Comparison of ENCODE assay signal across 1 cellular context in genomic region chr11:60855726-60856633, GRCh38.
TF ChIP-seq lines count a peak whose summit lies in the region.

Gene PTGDR2 (minus strand): TSS chr11:60855950. CDS start chr11:60853722, 2,228 bp downstream.

TF ChIP-seq in GM23338, 12 proteins besides CTCF, POLR2A, EP300 and RAD21:
- TF ChIP-seq REST (IDR thresholded peaks at IDR 0.05; ENCODE audit: unreplicated experiment) (no peak), EZH2 (IDR thresholded peaks at IDR 0.05; ENCODE audit: low read depth, unreplicated experiment) (no peak), NANOG (IDR thresholded peaks at IDR 0.05; ENCODE audit: borderline replicate concordance) (no peak), ETS1 (IDR thresholded peaks at IDR 0.05) (no peak), STAT1 (IDR thresholded peaks at IDR 0.05; ENCODE audit: unreplicated experiment) (no peak), ZNF114 (CRISPR knock-in tag; IDR thresholded peaks at IDR 0.05) (no peak), ZNF331 (CRISPR knock-in tag; IDR thresholded peaks at IDR 0.05; ENCODE audit: low read depth) (no peak), ZNF462 (CRISPR knock-in tag; IDR thresholded peaks at IDR 0.05) (no peak), CREB1 (CRISPR knock-in tag; IDR thresholded peaks at IDR 0.05; ENCODE audit: low read depth) (no peak), JUNB (IDR thresholded peaks at IDR 0.05; ENCODE audit: unreplicated experiment) (no peak), POLR2AphosphoS5 (IDR thresholded peaks at IDR 0.05; ENCODE audit: low read depth) (no peak), EZH2phosphoT487 (IDR thresholded peaks at IDR 0.05; ENCODE audit: unreplicated experiment) (no peak)
